ENCODE assay signal across 21 cellular contexts in the genomic region with DNA sequence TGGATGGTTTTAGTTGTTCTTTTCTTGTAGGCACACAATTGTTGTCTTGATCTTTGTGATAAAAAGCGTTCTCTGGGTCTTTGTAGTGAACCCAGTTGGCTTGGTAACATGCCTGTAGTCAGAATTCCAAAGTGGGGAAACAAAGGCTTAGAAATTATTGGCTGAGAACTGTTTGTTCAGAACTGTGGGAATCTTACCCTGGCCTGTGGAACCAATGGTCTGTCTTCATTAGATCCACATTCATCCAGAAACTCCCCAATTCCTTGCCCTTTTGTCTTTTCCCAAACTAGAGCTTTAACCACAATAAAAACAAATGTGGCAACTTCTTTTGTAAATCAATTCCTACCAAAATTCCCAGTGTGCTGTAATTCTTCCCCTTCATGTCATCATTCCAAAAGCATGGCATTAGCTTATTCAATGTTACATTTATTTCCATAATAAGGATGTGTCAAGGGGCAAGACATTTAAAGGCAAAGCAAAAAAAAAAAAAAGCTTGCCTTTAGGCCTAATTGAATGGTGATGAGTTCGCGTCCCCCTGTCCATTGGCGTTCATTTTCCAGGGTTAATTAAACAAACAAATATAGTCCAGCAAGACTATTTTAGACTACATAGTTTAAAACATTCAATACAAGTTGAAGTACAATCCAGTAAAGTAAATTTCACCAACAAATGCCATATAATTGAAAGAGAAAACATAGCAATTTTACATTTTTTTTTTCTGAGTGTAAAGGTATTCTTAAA.
DNase-seq lines count a peak whose midpoint lies in the region; ATAC-seq and TF ChIP-seq lines count a peak whose summit lies in the region.
"Had no signal": no experiment of that assay in that cellular context is flagged by ENCODE, and none has a peak within 500 bp of the region (broad histone marks: within the 10 kb centered on the region; RNA-seq: fewer than 3 reads in every experiment).

No MANE protein-coding gene starts in this region.

- H3K4me1 ChIP-seq in HAP-1 (peaks cover 29% of the 10 kb centered on the region), adipocyte (ENCODE audit: control insufficient read depth, insufficient read depth, low read length) (peaks cover 13% of the 10 kb centered on the region), suprapubic skin (no peaks in the 10 kb centered on the region), tibial nerve (peaks cover 0 to 9% (median 0%) of the 10 kb centered on the region in 4 donors)

- H3K4me3 ChIP-seq in HAP-1 (no peak overlapping the region), adipocyte (ENCODE audit: low read length) (no peak overlapping the region), suprapubic skin (no peak overlapping the region), tibial nerve (no peak overlapping the region)
- H3K4me3 ChIP-seq: cardiac muscle cell, ovary, transverse colon had no signal

- H3K36me3 ChIP-seq in HAP-1 (replicated peaks) (no peaks in the 10 kb centered on the region), adipocyte (ENCODE audit: control insufficient read depth, insufficient read depth, low read length, severe bottlenecking) (no peaks in the 10 kb centered on the region), suprapubic skin (no peaks in the 10 kb centered on the region), tibial nerve (no peaks in the 10 kb centered on the region)
- H3K36me3 ChIP-seq: cardiac muscle cell, ovary, transverse colon had no signal

- no peak for TF ChIP-seq EP300 in suprapubic skin (IDR thresholded peaks at IDR 0.05)
- no peak for TF ChIP-seq EP300 in tibial nerve (IDR thresholded peaks at IDR 0.05)

- no peak overlapping the region for H3K27ac ChIP-seq in suprapubic skin
- H3K27ac ChIP-seq in tibial nerve, result no peak overlapping the region
- no peak overlapping the region for H3K27ac ChIP-seq in RWPE1
- H3K27ac ChIP-seq: C4-2B, cardiac muscle cell, ovary, transverse colon had no signal

- POLR2A ChIA-PET in RWPE1 (lab: Yijun Ruan, JAX; ENCODE audit: low non-redundant PET), result no interaction called here

- TF ChIP-seq CTCF in osteocyte (IDR thresholded peaks at IDR 0.05) (no peak), suprapubic skin (IDR thresholded peaks at IDR 0.05) (no peak), tibial nerve (IDR thresholded peaks at IDR 0.05) (no peak), RWPE1 (conservative IDR thresholded peaks at IDR 0.05; ENCODE audit: low read depth) (no peak)

- H3K4me3 Mint-ChIP-seq in osteocyte (ENCODE audit: unreplicated experiment), result peak overlapping the region; percentile 7
- H3K4me3 Mint-ChIP-seq: activated naive CD4-positive, alpha-beta T cell treated with anti-CD3 and anti-CD28 coated beads, Interleukin-2, amount 50 U/mL, for 24 hours; T-helper 1 cell treated with Interleukin-12 subunit alpha and Interleukin-12 subunit beta and Interleukin-4 antibody, amounts not matched to agents 30 μg/mL and 1 μg/mL, for 36 hours had no signal

- WGBS in suprapubic skin, result 87% methylated on average over 4 of the region's 4 CpGs
- WGBS in tibial nerve, 2 donors, result 46 to 63% methylated on average over 4 of the region's 4 CpGs

- peaks cover 53% of the 10 kb centered on the region for H3K4me1 Mint-ChIP-seq in osteocyte (ENCODE audit: unreplicated experiment)
- H3K4me1 Mint-ChIP-seq: activated naive CD4-positive, alpha-beta T cell treated with anti-CD3 and anti-CD28 coated beads, Interleukin-2, amount 50 U/mL, for 24 hours had no signal

- H3K9me3 ChIP-seq in HAP-1 (no peaks in the 10 kb centered on the region), adipocyte (ENCODE audit: control insufficient read depth, low read length) (no peaks in the 10 kb centered on the region), suprapubic skin (no peaks in the 10 kb centered on the region), tibial nerve (no peaks in the 10 kb centered on the region)
- H3K9me3 ChIP-seq: ovary, transverse colon had no signal

- H3K27me3 ChIP-seq in HAP-1 (ENCODE audit: low read depth), result no peaks in the 10 kb centered on the region
- H3K27me3 ChIP-seq in adipocyte (replicated peaks; ENCODE audit: control insufficient read depth, insufficient read depth, low read length), result no peaks in the 10 kb centered on the region
- no peaks in the 10 kb centered on the region for H3K27me3 ChIP-seq in suprapubic skin
- no peaks in the 10 kb centered on the region for H3K27me3 ChIP-seq in tibial nerve
- H3K27me3 ChIP-seq: cardiac muscle cell, ovary, transverse colon had no signal

- H3K27me3 Mint-ChIP-seq in osteocyte (ENCODE audit: unreplicated experiment), result no peaks in the 10 kb centered on the region
- H3K27me3 Mint-ChIP-seq: activated naive CD4-positive, alpha-beta T cell treated with anti-CD3 and anti-CD28 coated beads, Interleukin-2, amount 50 U/mL, for 24 hours had no signal

- H3K9ac ChIP-seq in adipocyte (ENCODE audit: low read length), result no peak overlapping the region

- TF ChIP-seq POLR2A in suprapubic skin (IDR thresholded peaks at IDR 0.05), result no peak
- no peak for TF ChIP-seq POLR2A in tibial nerve (IDR thresholded peaks at IDR 0.05)

- in situ Hi-C loops in HAP-1 (cut with MboI; ENCODE audit: low sequenced_read_pairs), result no loop called here

- no peaks in the 10 kb centered on the region for H3K9me3 Mint-ChIP-seq in osteocyte (ENCODE audit: unreplicated experiment)

- no peak for ATAC-seq in HG03095 (IDR thresholded peaks at IDR 0.05; ENCODE audit: unreplicated experiment)
- ATAC-seq: HCT116, HepG2 had no signal

- peak overlapping the region; percentile 88 for H3K27ac Mint-ChIP-seq in osteocyte (ENCODE audit: unreplicated experiment)
- H3K27ac Mint-ChIP-seq: activated naive CD4-positive, alpha-beta T cell treated with anti-CD3 and anti-CD28 coated beads, Interleukin-2, amount 50 U/mL, for 24 hours; T-helper 1 cell treated with Interleukin-12 subunit alpha and Interleukin-12 subunit beta and Interleukin-4 antibody, amounts not matched to agents 30 μg/mL and 1 μg/mL, for 36 hours had no signal

- no peaks in the 10 kb centered on the region for H3K36me3 Mint-ChIP-seq in osteocyte (ENCODE audit: unreplicated experiment)
- H3K36me3 Mint-ChIP-seq: activated naive CD4-positive, alpha-beta T cell treated with anti-CD3 and anti-CD28 coated beads, Interleukin-2, amount 50 U/mL, for 24 hours had no signal

- peak; percentile 54 to 84 for DNase-seq in HAP-1 (ENCODE audit: low spot score in 2 of 2)
- peak; percentile 40 for DNase-seq in adipocyte (ENCODE audit: low read depth)
- peak; percentile 85 for DNase-seq in fibroblast of peridontal ligament (ENCODE audit: extremely low read depth)
- DNase-seq in osteocyte (ENCODE audit: extremely low spot score, unreplicated experiment), result no peak
- no peak for DNase-seq in suprapubic skin (ENCODE audit: low spot score in 2 of 2)
- no peak for DNase-seq in tibial nerve (ENCODE audit: low spot score in 2 of 2)
- no peak for DNase-seq in RWPE1 (ENCODE audit: low spot score)
- DNase-seq: activated CD4-positive, CD25-positive, alpha-beta regulatory T cell treated with anti-CD3 and anti-CD28 coated beads, Interleukin-2, amount 50 U/mL, for 72 hours; MV-4-11; NCI-H2081 treated with DMSO at 0.1 percent for 48 hours; NCI-H774; ovary; stimulated activated CD4-positive, alpha-beta T cell treated with anti-CD3 and anti-CD28 coated beads, Interleukin-4, amount 100 ng/mL, for 4 hours; transverse colon had no signal

- CTCF ChIA-PET in RWPE1 (lab: Yijun Ruan, JAX), result interaction anchor here (0.7 kb wide), 1 partner anchor 42 kb away, joined by 3 read pairs; no protein-coding TSS in a partner anchor

Comparison
In these comparisons a context has a peak if more than half of its experiments do, and no peak if none do; other contexts are left out.
1. DNase-seq: peak in HAP-1 (2 of 2), adipocyte (single experiment) and fibroblast of peridontal ligament (single experiment); none in osteocyte (single experiment), suprapubic skin (0 of 2), tibial nerve (0 of 2) and RWPE1 (single experiment).